ENCODE assay signal across 8 cellular contexts in genomic region chr17:7929158-7930029, GRCh38. TPM values are rescaled to one million over a fixed set of nuclear protein-coding genes. Genes with fewer than 3 reads are reported as not detected.
DNase-seq lines count a peak whose midpoint lies in the region; ATAC-seq and TF ChIP-seq lines count a peak whose summit lies in the region.

TSS of gene KCNAB3 (minus strand) at chr17:7929856. CDS start at chr17:7929435, 421 bp downstream.

- peak within 1 kb of the TSS; percentile 86 for H3K27ac Mint-ChIP-seq in osteocyte (ENCODE audit: unreplicated experiment)

- H2AFZ ChIP-seq in fibroblast of lung (ENCODE audit: low read length): peak within 1 kb of the TSS; percentile 45

- ATAC-seq in HG03439 (IDR thresholded peaks at IDR 0.05; ENCODE audit: unreplicated experiment): no peak

- H3K4me2 ChIP-seq in fibroblast of lung (ENCODE audit: extremely low read depth, insufficient read depth, low read length): peak within 1 kb of the TSS; percentile 86

- peaks cover 36% of the 10 kb centered on the region for H3K79me2 ChIP-seq in fibroblast of lung (ENCODE audit: control insufficient read depth, insufficient read depth, low read length)

- peak within 1 kb of the TSS; percentile 21 for H3K27ac ChIP-seq in KOPT-K1 (ENCODE audit: low read depth, low read length, poor library complexity, severe bottlenecking)
- no peak within 1 kb of the TSS for H3K27ac ChIP-seq in fibroblast of lung (ENCODE audit: insufficient read depth, low read length)

- no peaks in the 10 kb centered on the region for H3K4me1 ChIP-seq in fibroblast of lung (ENCODE audit: control insufficient read depth, extremely low read depth, insufficient read depth, low read length)

- no peaks in the 10 kb centered on the region for H3K36me3 Mint-ChIP-seq in osteocyte (ENCODE audit: unreplicated experiment)

- H3K9me3 Mint-ChIP-seq in osteocyte (ENCODE audit: unreplicated experiment): no peaks in the 10 kb centered on the region

- H3K9me3 ChIP-seq in KOPT-K1 (ENCODE audit: insufficient read depth, low read length, poor library complexity, severe bottlenecking) (no peaks in the 10 kb centered on the region), fibroblast of lung (ENCODE audit: control insufficient read depth, insufficient read depth, low read depth, low read length) (no peaks in the 10 kb centered on the region)

- H3K36me3 ChIP-seq in KOPT-K1 (ENCODE audit: insufficient read depth, low read length): peaks cover 7% of the 10 kb centered on the region; the same call in 1 of the 2 replicates
- H3K36me3 ChIP-seq in fibroblast of lung (ENCODE audit: control insufficient read depth, insufficient read depth, low read length): no peaks in the 10 kb centered on the region

- peaks cover 35% of the 10 kb centered on the region for H3K4me1 Mint-ChIP-seq in osteocyte (ENCODE audit: unreplicated experiment)

- H3K4me3 Mint-ChIP-seq in osteocyte (ENCODE audit: unreplicated experiment): peak within 1 kb of the TSS; percentile 97

- H3K4me3 ChIP-seq in fibroblast of lung (replicated peaks in 1 of 4; ENCODE audit: control extremely low read depth in 1 of 4, insufficient read depth in 1 of 4, low read depth in 3 of 4, low read length in 4 of 4): peak within 1 kb of the TSS; percentile 28 to 97 (median 52)

- H3K9ac ChIP-seq in fibroblast of lung (ENCODE audit: insufficient read depth, low read length): peak within 1 kb of the TSS; percentile 25

- peak; percentile 83 for DNase-seq in AG08395 (ENCODE audit: low spot score)
- DNase-seq in activated T-cell treated with anti-CD3 and anti-CD28 coated beads, Interleukin-2, amount 50 U/mL, for 48 hours: peak; percentile 58 to 74
- peak; percentile 69 to 77 for DNase-seq in fibroblast of lung (ENCODE audit: low read depth in 2 of 2)
- DNase-seq in osteocyte (ENCODE audit: extremely low spot score, unreplicated experiment): no peak
- DNase-seq in DMS79 (lab: John Stamatoyannopoulos, UW): no peak
- DNase-seq in HPDE6-E6E7 (ENCODE audit: extremely low spot score): no peak

- no peaks in the 10 kb centered on the region for H3K27me3 Mint-ChIP-seq in osteocyte (ENCODE audit: unreplicated experiment)

- no peaks in the 10 kb centered on the region for H3K27me3 ChIP-seq in fibroblast of lung (ENCODE audit: control insufficient read depth, insufficient read depth, low read length)

- TF ChIP-seq CTCF in fibroblast of lung (conservative IDR thresholded peaks at IDR 0.05 in 1 of 2, IDR thresholded peaks at IDR 0.05 in 1 of 2; ENCODE audit: low read depth in 1 of 2, low read length in 2 of 2) (no peak), osteocyte (IDR thresholded peaks at IDR 0.05) (no peak)

- no peaks in the 10 kb centered on the region for H4K20me1 ChIP-seq in fibroblast of lung (ENCODE audit: control insufficient read depth, extremely low read depth, insufficient read depth, low read length)

RNA-seq across cellular contexts. Expression of gene KCNAB3, which starts in this region (rescaled TPM):
- total RNA-seq in fibroblast of lung (0.26 and 0.33 TPM in 2 replicates), osteocyte (2.6 and 3.7 TPM in 2 replicates)
- 0.69 and 1.3 TPM in 2 replicates for polyA plus RNA-seq in fibroblast of lung
- polyA plus RNA-seq in fibroblast of lung (2012): 0.56 and 1.4 TPM in 2 replicates
- 0.71 and 1.1 TPM in 2 replicates for polyA minus RNA-seq in fibroblast of lung (ENCODE audit: low replicate concordance)

Comparison
In these comparisons a context has a peak if more than half of its experiments do, and no peak if none do; other contexts are left out.
1. DNase-seq: peak in AG08395 (single experiment), activated T-cell treated with anti-CD3 and anti-CD28 coated beads, Interleukin-2, amount 50 U/mL, for 48 hours (2 of 2) and fibroblast of lung (2 of 2); none in osteocyte (single experiment), DMS79 (single experiment) and HPDE6-E6E7 (single experiment).